1 cellular context compared by ENCODE assay signal in genomic region chr2:45643543-45644542, GRCh38.
A peak's percentile ranks its signal among the peaks of the same experiment; 100 is the strongest.
TF ChIP-seq lines count a peak whose summit lies in the region.

No MANE protein-coding gene starts in this region.

TF ChIP-seq in HepG2, 621 proteins besides CTCF, POLR2A, EP300 and RAD21 (continued from another document and continues in another):
- TF ChIP-seq AGO2 (optimal IDR thresholded peaks at IDR 0.05; ENCODE audit: low read depth, low read length) (no peak), ZNF101 (CRISPR knock-in tag; IDR thresholded peaks at IDR 0.05; ENCODE audit: borderline replicate concordance, low read depth) (no peak), PBX2 (CRISPR knock-in tag; IDR thresholded peaks at IDR 0.05) (no peak), ZNF850 (CRISPR knock-in tag; conservative IDR thresholded peaks at IDR 0.05) (no peak), ZNF513 (CRISPR knock-in tag; conservative IDR thresholded peaks at IDR 0.05) (no peak), ZNF816 (CRISPR knock-in tag; IDR thresholded peaks at IDR 0.05; ENCODE audit: borderline replicate concordance) (peak; percentile 57; the same call in 1 of the 2 replicates), NFATC3 (CRISPR knock-in tag; IDR thresholded peaks at IDR 0.05) (no peak), NFE2L1 (CRISPR knock-in tag; IDR thresholded peaks at IDR 0.05; ENCODE audit: borderline replicate concordance) (no peak), ZNF782 (CRISPR knock-in tag; IDR thresholded peaks at IDR 0.05; ENCODE audit: borderline replicate concordance) (no peak), CHCHD3 (CRISPR knock-in tag; IDR thresholded peaks at IDR 0.05) (no peak), KAT7 (CRISPR knock-in tag; IDR thresholded peaks at IDR 0.05; ENCODE audit: borderline replicate concordance) (0 out of 2 replicates have a peak, but pooled peaks have one; percentile 44), ZBTB7B (CRISPR knock-in tag; IDR thresholded peaks at IDR 0.05) (peak; percentile 59; the same call in 1 of the 2 replicates), ZNF569 (CRISPR knock-in tag; IDR thresholded peaks at IDR 0.05; ENCODE audit: borderline replicate concordance) (no peak), ZNF670 (CRISPR knock-in tag; IDR thresholded peaks at IDR 0.05; ENCODE audit: borderline replicate concordance) (peak; percentile 78; the same call in 1 of the 2 replicates), ZNF510 (CRISPR knock-in tag; IDR thresholded peaks at IDR 0.05; ENCODE audit: low read depth) (0 out of 2 replicates have a peak, but pooled peaks have one; percentile 40), MXD4 (CRISPR knock-in tag; IDR thresholded peaks at IDR 0.05) (no peak), ZMYM2 (CRISPR knock-in tag; IDR thresholded peaks at IDR 0.05) (no peak), GMEB2 (CRISPR knock-in tag; IDR thresholded peaks at IDR 0.05; ENCODE audit: low read depth) (no peak), MTF1 (CRISPR knock-in tag; IDR thresholded peaks at IDR 0.05) (no peak), SP4 (CRISPR knock-in tag; IDR thresholded peaks at IDR 0.05) (no peak; the same call in 1 of the 2 replicates), SRSF9 (IDR thresholded peaks at IDR 0.05; ENCODE audit: borderline replicate concordance, insufficient read depth, low read depth, low read length, poor library complexity, severe bottlenecking) (no peak), PTBP1 (IDR thresholded peaks at IDR 0.05; ENCODE audit: low read depth, low read length, poor library complexity, severe bottlenecking) (no peak), XRCC5 (optimal IDR thresholded peaks at IDR 0.05; ENCODE audit: low read length) (peak; percentile 53), HNRNPUL1 (IDR thresholded peaks at IDR 0.05; ENCODE audit: low read depth, low read length) (no peak), KDM1A (CRISPR knock-in tag; IDR thresholded peaks at IDR 0.05) (no peak), ZNF687 (CRISPR knock-in tag; IDR thresholded peaks at IDR 0.05) (peak; percentile 71), ZBTB21 (CRISPR knock-in tag; IDR thresholded peaks at IDR 0.05) (no peak), ZNF124 (CRISPR knock-in tag; IDR thresholded peaks at IDR 0.05) (0 out of 2 replicates have a peak, but pooled peaks have one; percentile 53), ZBTB25 (CRISPR knock-in tag; IDR thresholded peaks at IDR 0.05) (no peak), HMG20B (CRISPR knock-in tag; conservative IDR thresholded peaks at IDR 0.05) (no peak), ZNF235 (CRISPR knock-in tag; IDR thresholded peaks at IDR 0.05; ENCODE audit: borderline replicate concordance) (no peak), SOX13 (IDR thresholded peaks at IDR 0.05) (no peak), SOX13 (CRISPR knock-in tag; conservative IDR thresholded peaks at IDR 0.05 in 1 of 2, IDR thresholded peaks at IDR 0.05 in 1 of 2) (no peak; a peak in 1 of 4 replicates), ZNF740 (CRISPR knock-in tag; IDR thresholded peaks at IDR 0.05) (no peak), ARNT2 (CRISPR knock-in tag; IDR thresholded peaks at IDR 0.05; ENCODE audit: low read depth) (peak; percentile 73; the same call in 1 of the 2 replicates), GATAD2A (CRISPR knock-in tag; IDR thresholded peaks at IDR 0.05) (no peak), HMGXB4 (CRISPR knock-in tag; IDR thresholded peaks at IDR 0.05; ENCODE audit: borderline replicate concordance in 1 of 2, low read depth in 1 of 2) (peak; percentile 95 to 96), ZNF652 (CRISPR knock-in tag; IDR thresholded peaks at IDR 0.05; ENCODE audit: borderline replicate concordance, low read depth) (no peak), HOMEZ (CRISPR knock-in tag; IDR thresholded peaks at IDR 0.05; ENCODE audit: low read depth) (no peak), ZNF460 (CRISPR knock-in tag; IDR thresholded peaks at IDR 0.05; ENCODE audit: borderline replicate concordance) (no peak), HCFC1 (IDR thresholded peaks at IDR 0.05; ENCODE audit: low read depth, low read length) (no peak), TBL1XR1 (IDR thresholded peaks at IDR 0.05; ENCODE audit: borderline replicate concordance, low read length, partially characterized antibody) (no peak), ZNF263 (CRISPR knock-in tag; IDR thresholded peaks at IDR 0.05) (peak; percentile 91), MIER2 (CRISPR knock-in tag; IDR thresholded peaks at IDR 0.05) (no peak; the same call in 1 of the 2 replicates), ZNF619 (CRISPR knock-in tag; IDR thresholded peaks at IDR 0.05) (no peak; the same call in 1 of the 2 replicates), DNMT1 (CRISPR knock-in tag; IDR thresholded peaks at IDR 0.05) (peak; percentile 98; the same call in 1 of the 2 replicates), ONECUT2 (CRISPR knock-in tag; IDR thresholded peaks at IDR 0.05) (no peak), MTF2 (CRISPR knock-in tag; IDR thresholded peaks at IDR 0.05; ENCODE audit: borderline replicate concordance) (peak; percentile 99), ADNP (CRISPR knock-in tag; IDR thresholded peaks at IDR 0.05) (no peak), TMF1 (CRISPR knock-in tag; IDR thresholded peaks at IDR 0.05; ENCODE audit: low read depth) (peak; percentile 66; the same call in 1 of the 2 replicates), THAP8 (CRISPR knock-in tag; IDR thresholded peaks at IDR 0.05; ENCODE audit: borderline replicate concordance) (no peak), NFE2 (CRISPR knock-in tag; IDR thresholded peaks at IDR 0.05) (no peak), THAP9 (CRISPR knock-in tag; IDR thresholded peaks at IDR 0.05; ENCODE audit: borderline replicate concordance) (0 out of 2 replicates have a peak, but pooled peaks have one; percentile 19)
